ENCODE assay signal across 9 cellular contexts in genomic region chr7:131010714-131011436, GRCh38.
DNase-seq lines count a peak whose midpoint lies in the region; ATAC-seq and TF ChIP-seq lines count a peak whose summit lies in the region.
"Had no signal": no experiment of that assay in that cellular context is flagged by ENCODE, and none has a peak within 500 bp of the region (broad histone marks: within the 10 kb centered on the region; RNA-seq: fewer than 3 reads in every experiment).

No MANE protein-coding gene starts in this region.

- no peaks in the 10 kb centered on the region for H3K27me3 ChIP-seq in mammary epithelial cell (ENCODE audit: insufficient read depth, low read length)
- H3K27me3 ChIP-seq in left ventricle myocardium inferior (ENCODE audit: low read depth): no peaks in the 10 kb centered on the region
- H3K27me3 ChIP-seq in upper lobe of right lung: no peaks in the 10 kb centered on the region

- H3K4me3 Mint-ChIP-seq in MCF 10A (ENCODE audit: unreplicated experiment): no peak overlapping the region
- peak overlapping the region; percentile 76 for H3K4me3 Mint-ChIP-seq in T-helper 2 cell treated with Interferon-gamma antibody and Interleukin-4, amounts not matched to agents 5 μg/mL and 100 μg/mL, for 36 hours

- H3K27ac ChIP-seq in mammary epithelial cell (ENCODE audit: insufficient read depth, low read depth, low read length): no peak overlapping the region
- H3K27ac ChIP-seq in left ventricle myocardium inferior (replicated peaks): peak overlapping the region; percentile 79
- peak overlapping the region; percentile 73 for H3K27ac ChIP-seq in upper lobe of right lung
- H3K27ac ChIP-seq: VCaP had no signal

- H3K36me3 ChIP-seq in mammary epithelial cell (ENCODE audit: insufficient read depth, low read length): no peaks in the 10 kb centered on the region
- H3K36me3 ChIP-seq in left ventricle myocardium inferior: no peaks in the 10 kb centered on the region
- no peaks in the 10 kb centered on the region for H3K36me3 ChIP-seq in upper lobe of right lung

- H2AFZ ChIP-seq in mammary epithelial cell (ENCODE audit: low read depth, low read length): no peak overlapping the region

- no peaks in the 10 kb centered on the region for H3K27me3 Mint-ChIP-seq in MCF 10A (ENCODE audit: insufficient read depth, unreplicated experiment)
- no peaks in the 10 kb centered on the region for H3K27me3 Mint-ChIP-seq in T-helper 2 cell treated with Interferon-gamma antibody and Interleukin-4, amounts not matched to agents 5 μg/mL and 100 μg/mL, for 36 hours (ENCODE audit: low read depth)

- no peak overlapping the region for H3K9ac ChIP-seq in mammary epithelial cell (ENCODE audit: insufficient read depth, low read length)

- 93% methylated on average over 6 of the region's 6 CpGs for WGBS in mammary epithelial cell (ENCODE audit: low coverage, missing lambda C conversion rate)

- intact Hi-C loops in MCF 10A (cut with micrococcal nuclease) (no loop called here), mammary epithelial cell (cut with micrococcal nuclease) (no loop called here), left ventricle myocardium inferior (cut with micrococcal nuclease) (no loop called here), upper lobe of right lung (cut with DNase I) (loop anchor here (10.0 kb wide), 1 partner anchor 116 kb away; no protein-coding TSS in a partner anchor)

- no peak overlapping the region for H3K27ac Mint-ChIP-seq in MCF 10A (ENCODE audit: low read depth, unreplicated experiment)
- H3K27ac Mint-ChIP-seq in T-helper 2 cell treated with Interferon-gamma antibody and Interleukin-4, amounts not matched to agents 5 μg/mL and 100 μg/mL, for 36 hours: peak overlapping the region; percentile 90

- BruUV-seq in MCF 10A (replicated peaks; lab: Mats Ljungman, UMichigan) (no TSS peak), mammary epithelial cell (replicated peaks; lab: Mats Ljungman, UMichigan) (no TSS peak)

- H3K4me1 Mint-ChIP-seq in MCF 10A (ENCODE audit: insufficient read depth, unreplicated experiment): peaks cover 52% of the 10 kb centered on the region
- H3K4me1 Mint-ChIP-seq in T-helper 2 cell treated with Interferon-gamma antibody and Interleukin-4, amounts not matched to agents 5 μg/mL and 100 μg/mL, for 36 hours (ENCODE audit: low read depth): peaks cover 77% of the 10 kb centered on the region

- H3K79me2 ChIP-seq in mammary epithelial cell (ENCODE audit: insufficient read depth, low read length): peaks cover 56% of the 10 kb centered on the region

- H4K20me1 ChIP-seq in mammary epithelial cell (ENCODE audit: insufficient read depth, low read length): no peaks in the 10 kb centered on the region

- DNase-seq in MCF 10A (ENCODE audit: unreplicated experiment): peak; percentile 59
- no peak for DNase-seq in mammary epithelial cell
- DNase-seq in T-helper 2 cell treated with Interferon-gamma antibody and Interleukin-4, amounts not matched to agents 5 μg/mL and 100 μg/mL, for 36 hours (ENCODE audit: low spot score): peak; percentile 61
- no peak for DNase-seq in left ventricle myocardium inferior
- no peak for DNase-seq in upper lobe of right lung
- DNase-seq in activated CD4-positive, CD25-positive, alpha-beta regulatory T cell (lab: John Stamatoyannopoulos, UW): no peak

- POLR2A ChIA-PET in MCF 10A (lab: Yijun Ruan, JAX): interaction anchor here (1.1 to 3.8 kb wide), 8 partner anchors 11 to 165 kb away, joined by 3 to 61 read pairs (median 16); no protein-coding TSS in a partner anchor

- TF ChIP-seq CTCF in MCF 10A (IDR thresholded peaks at IDR 0.05; ENCODE audit: unreplicated experiment) (no peak), mammary epithelial cell (conservative IDR thresholded peaks at IDR 0.05 in 1 of 2, IDR thresholded peaks at IDR 0.05 in 1 of 2; ENCODE audit: extremely low read depth in 1 of 2, insufficient read depth in 1 of 2, low read depth in 1 of 2, low read length in 2 of 2) (no peak), left ventricle myocardium inferior (IDR thresholded peaks at IDR 0.05; ENCODE audit: borderline replicate concordance) (no peak), upper lobe of right lung (IDR thresholded peaks at IDR 0.05) (no peak)

- H3K4me3 ChIP-seq in mammary epithelial cell (replicated peaks in 1 of 3; ENCODE audit: insufficient read depth in 1 of 3, low read depth in 2 of 3, low read length in 3 of 3): no peak overlapping the region
- H3K4me3 ChIP-seq in left ventricle myocardium inferior: no peak overlapping the region
- no peak overlapping the region for H3K4me3 ChIP-seq in upper lobe of right lung

- dilution Hi-C loops in mammary epithelial cell (cut with HindIII; ENCODE audit: low sequenced_read_pairs): no loop called here

- H3K4me1 ChIP-seq in mammary epithelial cell (ENCODE audit: insufficient read depth, low read length) (peaks cover 54% of the 10 kb centered on the region), left ventricle myocardium inferior (peaks cover 92% of the 10 kb centered on the region), upper lobe of right lung (peaks cover 89% of the 10 kb centered on the region)

- H3K9me3 ChIP-seq in mammary epithelial cell (replicated peaks; ENCODE audit: insufficient read depth, low read length) (no peaks in the 10 kb centered on the region), left ventricle myocardium inferior (replicated peaks) (no peaks in the 10 kb centered on the region), upper lobe of right lung (no peaks in the 10 kb centered on the region)

- ATAC-seq in upper lobe of right lung: peak; percentile 64
- ATAC-seq in HG02870 (IDR thresholded peaks at IDR 0.05; ENCODE audit: unreplicated experiment): no peak
- ATAC-seq in GM18858 (IDR thresholded peaks at IDR 0.05; ENCODE audit: unreplicated experiment): no peak

- H3K9me3 Mint-ChIP-seq in MCF 10A (ENCODE audit: unreplicated experiment): no peaks in the 10 kb centered on the region
- H3K9me3 Mint-ChIP-seq in T-helper 2 cell treated with Interferon-gamma antibody and Interleukin-4, amounts not matched to agents 5 μg/mL and 100 μg/mL, for 36 hours: no peaks in the 10 kb centered on the region

- H3K36me3 Mint-ChIP-seq in MCF 10A (ENCODE audit: insufficient read depth, unreplicated experiment): peaks cover 5% of the 10 kb centered on the region
- peaks cover 10% of the 10 kb centered on the region for H3K36me3 Mint-ChIP-seq in T-helper 2 cell treated with Interferon-gamma antibody and Interleukin-4, amounts not matched to agents 5 μg/mL and 100 μg/mL, for 36 hours (ENCODE audit: low read depth)

- CTCF ChIA-PET in MCF 10A (lab: Yijun Ruan, JAX): interaction anchor here (1.1 to 2.7 kb wide), 4 partner anchors 14 to 29 kb away, joined by 3 to 24 read pairs (median 16); no protein-coding TSS in a partner anchor
- CTCF ChIA-PET in mammary epithelial cell (lab: Charles Lee; ENCODE audit: low non-redundant PET): no interaction called here

- H3K4me2 ChIP-seq in mammary epithelial cell (ENCODE audit: insufficient read depth, low read depth, low read length): no peak overlapping the region

- in situ Hi-C loops in mammary epithelial cell (cut with MboI; ENCODE audit: low sequenced_read_pairs in 2 of 2): no loop called here

Comparison
In these comparisons a context has a peak if more than half of its experiments do, and no peak if none do; other contexts are left out.
1. DNase-seq: peak in MCF 10A (single experiment) and T-helper 2 cell treated with Interferon-gamma antibody and Interleukin-4, amounts not matched to agents 5 μg/mL and 100 μg/mL, for 36 hours (single experiment); none in mammary epithelial cell (single experiment), left ventricle myocardium inferior (single experiment), upper lobe of right lung (single experiment) and activated CD4-positive, CD25-positive, alpha-beta regulatory T cell (0 of 4).